Comparison of ENCODE assay signal across 33 cellular contexts in the genomic region with DNA sequence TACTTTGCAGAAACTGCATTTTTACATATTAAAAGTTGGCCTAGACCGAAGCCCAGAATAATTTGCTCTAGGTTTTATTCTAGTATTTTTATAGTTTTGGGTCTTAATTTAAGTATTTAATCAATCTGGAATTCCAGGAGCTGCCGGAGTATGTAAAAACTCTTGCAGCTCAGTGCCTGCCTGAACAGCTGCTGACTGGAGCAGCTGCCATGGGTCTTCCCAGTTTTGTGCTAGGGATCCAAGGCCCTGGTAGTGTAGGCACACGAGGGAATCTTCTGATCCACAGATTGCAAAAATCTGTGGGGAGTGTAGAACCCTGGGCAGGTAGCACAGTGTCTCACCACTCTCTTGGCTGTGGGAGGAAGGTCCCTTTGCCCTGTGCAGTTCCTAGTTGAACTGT.
"Had no signal": no experiment of that assay in that cellular context is flagged by ENCODE, and none has a peak within 500 bp of the region (broad histone marks: within the 10 kb centered on the region; RNA-seq: fewer than 3 reads in every experiment).

No MANE protein-coding gene starts in this region.

- H3K4me3 ChIP-seq: ovary, psoas muscle, right lobe of liver, sigmoid colon, skin epidermis, smooth muscle cell, spleen, suprapubic skin, testis, tibial artery, transverse colon, upper lobe of right lung, uterus had no signal

- H3K4me3 Mint-ChIP-seq: naive thymus-derived CD8-positive, alpha-beta T cell; natural killer cell treated with Interleukin-12 subunit alpha and Interleukin-12 subunit beta and Interleukin-15 and Interleukin-18, amount 100 ng/mL, for 72 hours; nephron progenitor cell; neural crest cell; stimulated activated memory B cell treated with anti-CD40 and anti-IgM and Interleukin-4, amounts not matched to agents 10 μg/mL and 1 μg/mL and 100 μg/mL, for 72 hours; stimulated activated naive CD8-positive, alpha-beta T cell treated with anti-CD3 and anti-CD28 coated beads, Interleukin-15, amount 100 ng/mL, for 72 hours; type B pancreatic cell had no signal

- ATAC-seq: naive thymus-derived CD8-positive, alpha-beta T cell; natural killer cell treated with Interleukin-12 subunit alpha and Interleukin-12 subunit beta and Interleukin-15 and Interleukin-18, amount 100 ng/mL, for 72 hours; psoas muscle; right cardiac atrium; right lobe of liver; stimulated activated memory B cell treated with anti-CD40 and anti-IgM and Interleukin-4, amounts not matched to agents 10 μg/mL and 1 μg/mL and 100 μg/mL, for 72 hours; stimulated activated naive CD8-positive, alpha-beta T cell treated with anti-CD3 and anti-CD28 coated beads, Interleukin-15, amount 100 ng/mL, for 72 hours; stimulated activated naive CD8-positive, alpha-beta T cell treated with anti-CD3 and anti-CD28 coated beads, Interleukin-15, Interleukin-2, amounts not matched to agents 100 U/mL and 50 U/mL, for 24 hours; upper lobe of right lung had no signal

- H3K79me2 ChIP-seq: parathyroid adenoma had no signal

- H3K27ac Mint-ChIP-seq: naive thymus-derived CD8-positive, alpha-beta T cell; natural killer cell treated with Interleukin-12 subunit alpha and Interleukin-12 subunit beta and Interleukin-15 and Interleukin-18, amount 100 ng/mL, for 72 hours; nephron progenitor cell; progenitor cell of endocrine pancreas; stimulated activated memory B cell treated with anti-CD40 and anti-IgM and Interleukin-4, amounts not matched to agents 10 μg/mL and 1 μg/mL and 100 μg/mL, for 72 hours; stimulated activated naive CD8-positive, alpha-beta T cell treated with anti-CD3 and anti-CD28 coated beads, Interleukin-15, amount 100 ng/mL, for 72 hours; type B pancreatic cell had no signal

- H3K36me3 ChIP-seq: ovary, right lobe of liver, sigmoid colon, spleen, suprapubic skin, tibial artery, transverse colon, upper lobe of right lung, uterus had no signal

- H3K9me3 Mint-ChIP-seq: natural killer cell treated with Interleukin-12 subunit alpha and Interleukin-12 subunit beta and Interleukin-15 and Interleukin-18, amount 100 ng/mL, for 72 hours; neural crest cell; stimulated activated memory B cell treated with anti-CD40 and anti-IgM and Interleukin-4, amounts not matched to agents 10 μg/mL and 1 μg/mL and 100 μg/mL, for 72 hours; stimulated activated naive CD8-positive, alpha-beta T cell treated with anti-CD3 and anti-CD28 coated beads, Interleukin-15, amount 100 ng/mL, for 72 hours; type B pancreatic cell had no signal

- H2AFZ ChIP-seq: parathyroid adenoma had no signal

- H3K27me3 Mint-ChIP-seq: progenitor cell of endocrine pancreas; stimulated activated memory B cell treated with anti-CD40 and anti-IgM and Interleukin-4, amounts not matched to agents 10 μg/mL and 1 μg/mL and 100 μg/mL, for 72 hours; stimulated activated naive CD8-positive, alpha-beta T cell treated with anti-CD3 and anti-CD28 coated beads, Interleukin-15, amount 100 ng/mL, for 72 hours; type B pancreatic cell had no signal

- H3K4me1 ChIP-seq: parathyroid adenoma, psoas muscle, right lobe of liver, sigmoid colon, spleen, suprapubic skin, testis, tibial artery, transverse colon, upper lobe of right lung, uterus had no signal

- DNase-seq: naive thymus-derived CD8-positive, alpha-beta T cell; nephron progenitor cell; occipital lobe; ovary; posterior cingulate gyrus; psoas muscle; right cardiac atrium; right lobe of liver; sigmoid colon; spleen; stimulated activated CD4-positive, alpha-beta T cell treated with anti-CD3 and anti-CD28 coated beads, Interleukin-12 subunit alpha, Interleukin-12 subunit beta, amount 100 ng/mL, for 4 hours; stimulated activated CD4-positive, alpha-beta T cell treated with anti-CD3 and anti-CD28 coated beads, Interleukin-1b, Interleukin-23, amount 100 ng/mL, for 48 hours; stimulated activated CD4-positive, alpha-beta T cell treated with anti-CD3 and anti-CD28 coated beads, Interleukin-4, amount 100 ng/mL, for 1 hour; stimulated activated CD4-positive, alpha-beta T cell treated with anti-CD3 and anti-CD28 coated beads, Interleukin-4, amount 100 ng/mL, for 4 hours; stimulated activated CD8-positive, alpha-beta memory T cell treated with anti-CD3 and anti-CD28 coated beads, Interleukin-4, amount 100 ng/mL, for 48 hours; stimulated activated naive CD4-positive, alpha-beta T cell; stimulated activated naive CD8-positive, alpha-beta T cell treated with anti-CD3 and anti-CD28 coated beads, Interleukin-15, amount 100 ng/mL, for 72 hours; stimulated activated naive CD8-positive, alpha-beta T cell treated with anti-CD3 and anti-CD28 coated beads, Interleukin-15, Interleukin-2, amounts not matched to agents 100 U/mL and 50 U/mL, for 24 hours; substantia nigra; testis; tibial artery; transverse colon; upper lobe of right lung; uterus had no signal

- H3K4me1 Mint-ChIP-seq: naive thymus-derived CD8-positive, alpha-beta T cell; nephron progenitor cell; neural crest cell; stimulated activated memory B cell treated with anti-CD40 and anti-IgM and Interleukin-4, amounts not matched to agents 10 μg/mL and 1 μg/mL and 100 μg/mL, for 72 hours; stimulated activated naive CD8-positive, alpha-beta T cell treated with anti-CD3 and anti-CD28 coated beads, Interleukin-15, amount 100 ng/mL, for 72 hours had no signal

- H3K9me3 ChIP-seq: ovary, psoas muscle, right lobe of liver, suprapubic skin, testis, tibial artery, transverse colon, upper lobe of right lung, uterus had no signal

- H3K27me3 ChIP-seq: ovary, right lobe of liver, spleen, testis, tibial artery, transverse colon, upper lobe of right lung, uterus had no signal

- H3K4me2 ChIP-seq: smooth muscle cell had no signal

- H3K36me3 Mint-ChIP-seq: natural killer cell treated with Interleukin-12 subunit alpha and Interleukin-12 subunit beta and Interleukin-15 and Interleukin-18, amount 100 ng/mL, for 72 hours; stimulated activated memory B cell treated with anti-CD40 and anti-IgM and Interleukin-4, amounts not matched to agents 10 μg/mL and 1 μg/mL and 100 μg/mL, for 72 hours; type B pancreatic cell had no signal

- H3K27ac ChIP-seq: ovary, parathyroid adenoma, psoas muscle, right lobe of liver, sigmoid colon, skin epidermis, spleen, suprapubic skin, testis, tibial artery, transverse colon, upper lobe of right lung, uterus had no signal

- H3K9ac ChIP-seq: parathyroid adenoma had no signal
